Comparison of ENCODE assay signal across 18 cellular contexts in the genomic region with DNA sequence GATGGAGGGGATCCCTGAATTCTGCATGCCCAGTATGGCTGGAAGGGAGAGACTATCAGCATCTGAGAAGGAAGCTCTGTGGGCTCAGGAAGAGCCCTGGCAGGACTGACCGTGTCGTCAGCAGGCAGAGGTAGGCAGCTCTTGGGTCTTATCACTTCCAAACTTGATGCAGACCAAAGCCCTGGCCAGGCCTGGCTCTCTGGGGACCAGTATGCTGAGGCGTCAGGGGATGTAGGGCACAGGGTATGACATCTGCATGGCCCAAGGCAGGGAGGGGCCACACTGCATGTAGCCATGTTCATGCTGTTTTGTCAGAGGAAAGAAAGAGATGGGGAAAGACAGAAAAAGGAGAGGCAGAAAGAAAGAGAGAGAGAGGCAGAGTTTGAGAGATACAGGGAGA. TPM values are rescaled to one million over a fixed set of nuclear protein-coding genes. Genes with fewer than 3 reads are reported as not detected.
DNase-seq lines count a peak whose midpoint lies in the region; ATAC-seq and TF ChIP-seq lines count a peak whose summit lies in the region.
"Had no signal": no experiment of that assay in that cellular context is flagged by ENCODE, and none has a peak within 500 bp of the region (broad histone marks: within the 10 kb centered on the region; RNA-seq: fewer than 3 reads in every experiment).

No MANE protein-coding gene starts in this region.

- no peak overlapping the region for H3K4me3 Mint-ChIP-seq in T-helper 2 cell treated with Interferon-gamma antibody and Interleukin-4, amounts not matched to agents 5 μg/mL and 100 μg/mL, for 36 hours
- H3K4me3 Mint-ChIP-seq in T-helper 17 cell = no peak overlapping the region
- no peak overlapping the region for H3K4me3 Mint-ChIP-seq in endodermal cell

- no peak overlapping the region for H3K9ac ChIP-seq in mesenchymal stem cell (ENCODE audit: low read length)
- H3K9ac ChIP-seq in subcutaneous abdominal adipose tissue (ENCODE audit: low read length in 5 of 5) = peak overlapping the region in 3 of 5 donors; percentile 47 to 65 (median 50)
- no peak overlapping the region for H3K9ac ChIP-seq in trophoblast cell (ENCODE audit: low read length)
- H3K9ac ChIP-seq in endodermal cell (ENCODE audit: extremely low read depth, low read length, poor library complexity, severe bottlenecking) = no peak overlapping the region

- no peaks in the 10 kb centered on the region for H3K9me3 ChIP-seq in T-helper 17 cell (ENCODE audit: control insufficient read depth, low read length, poor library complexity, severe bottlenecking)
- H3K9me3 ChIP-seq in mesenchymal stem cell (ENCODE audit: control insufficient read depth, low read length) = no peaks in the 10 kb centered on the region
- no peaks in the 10 kb centered on the region for H3K9me3 ChIP-seq in subcutaneous abdominal adipose tissue (ENCODE audit: control insufficient read depth in 5 of 5, low read length in 5 of 5)
- H3K9me3 ChIP-seq in trophoblast cell (ENCODE audit: insufficient read depth, low read depth, low read length) = no peaks in the 10 kb centered on the region
- no peaks in the 10 kb centered on the region for H3K9me3 ChIP-seq in endodermal cell (ENCODE audit: control insufficient read depth, low read length)
- H3K9me3 ChIP-seq: ascending aorta had no signal

- H2BK12ac ChIP-seq in mesenchymal stem cell (ENCODE audit: low read length in 2 of 2) (no peak overlapping the region), trophoblast cell (ENCODE audit: low read length) (no peak overlapping the region)

- H4K8ac ChIP-seq in mesenchymal stem cell (ENCODE audit: low read length) (peak overlapping the region; percentile 19), trophoblast cell (ENCODE audit: low read depth, low read length) (no peak overlapping the region)

- WGBS in mesenchymal stem cell = 58% methylated on average over 3 of the region's 3 CpGs
- WGBS in trophoblast cell (ENCODE audit: extremely low coverage, insufficient coverage, insufficient read length) = no CpG with 5 or more reads among the region's 3 CpGs
- 71 to 77% methylated on average over 3 of the region's 3 CpGs for WGBS in endodermal cell (ENCODE audit: insufficient coverage in 1 of 2, insufficient read length in 1 of 2), 2 experiments

- H2BK5ac ChIP-seq in mesenchymal stem cell (ENCODE audit: low read depth, low read length, poor library complexity, severe bottlenecking) = no peak overlapping the region
- no peak overlapping the region for H2BK5ac ChIP-seq in trophoblast cell (ENCODE audit: low read depth, low read length, poor library complexity)

- H3K4me2 ChIP-seq in mesenchymal stem cell (ENCODE audit: low read length, poor library complexity, severe bottlenecking) = no peak overlapping the region
- no peak overlapping the region for H3K4me2 ChIP-seq in trophoblast cell (ENCODE audit: low read length)

- H2AFZ ChIP-seq in mesenchymal stem cell (ENCODE audit: low read depth, low read length) (no peak overlapping the region), trophoblast cell (ENCODE audit: insufficient read depth, low read length, poor library complexity) (no peak overlapping the region)

- H4K91ac ChIP-seq in mesenchymal stem cell (ENCODE audit: low read length) (no peak overlapping the region), trophoblast cell (ENCODE audit: low read depth, low read length) (no peak overlapping the region)

- no peak overlapping the region for H2BK15ac ChIP-seq in mesenchymal stem cell (ENCODE audit: low read depth, poor library complexity, severe bottlenecking)

- ATAC-seq in T-helper 17 cell = no peak

- H3K36me3 ChIP-seq in mesenchymal stem cell (ENCODE audit: control insufficient read depth in 1 of 2, insufficient read depth in 2 of 2, low read depth in 1 of 2, low read length in 2 of 2) (no peaks in the 10 kb centered on the region), subcutaneous abdominal adipose tissue (ENCODE audit: control insufficient read depth in 5 of 5, insufficient read depth in 5 of 5, low read length in 5 of 5) (no peaks in the 10 kb centered on the region), trophoblast cell (ENCODE audit: control insufficient read depth in 1 of 2, insufficient read depth in 2 of 2, low read length in 2 of 2) (no peaks in the 10 kb centered on the region), endodermal cell (ENCODE audit: control insufficient read depth, insufficient read depth, low read length) (no peaks in the 10 kb centered on the region)
- H3K36me3 ChIP-seq: ascending aorta had no signal

- H3K4me3 ChIP-seq in mesenchymal stem cell (ENCODE audit: insufficient read depth in 1 of 2, low read depth in 1 of 2, low read length in 2 of 2) (no peak overlapping the region), subcutaneous abdominal adipose tissue (ENCODE audit: low read depth in 1 of 5, low read length in 5 of 5) (peak overlapping the region in 1 of 5 donors; percentile 9), trophoblast cell (ENCODE audit: low read depth, low read length) (no peak overlapping the region), endodermal cell (ENCODE audit: low read length) (no peak overlapping the region)
- H3K4me3 ChIP-seq: ascending aorta had no signal

- H3K36me3 Mint-ChIP-seq in T-helper 2 cell treated with Interferon-gamma antibody and Interleukin-4, amounts not matched to agents 5 μg/mL and 100 μg/mL, for 36 hours (ENCODE audit: low read depth) = no peaks in the 10 kb centered on the region
- H3K36me3 Mint-ChIP-seq in T-helper 17 cell (ENCODE audit: low read depth) (no peaks in the 10 kb centered on the region), endodermal cell (ENCODE audit: low read depth) (no peaks in the 10 kb centered on the region)

- H3K23ac ChIP-seq in mesenchymal stem cell (ENCODE audit: low read length in 2 of 2) = no peak overlapping the region
- no peak overlapping the region for H3K23ac ChIP-seq in trophoblast cell (ENCODE audit: low read length)

- DNase-seq in T-helper 2 cell treated with Interferon-gamma antibody and Interleukin-4, amounts not matched to agents 5 μg/mL and 100 μg/mL, for 36 hours (ENCODE audit: low spot score) = no peak
- DNase-seq in T-helper 2 cell = no peak
- no peak for DNase-seq in T-helper 17 cell
- DNase-seq in mesenchymal stem cell = no peak
- DNase-seq in trophoblast cell = no peak
- no peak for DNase-seq in NCI-H1694 (lab: John Stamatoyannopoulos, UW)
- no peak for DNase-seq in endodermal cell
- DNase-seq: activated CD4-positive, alpha-beta T cell treated with anti-CD3 and anti-CD28 coated beads, Interleukin-2, amount 50 U/mL, for 1 hour; GF-D8; KG1; NCI-H2081 treated with DMSO at 0.1 percent for 48 hours; NCI-H748 treated with DMSO at 0.1 percent for 48 hours; stimulated activated CD4-positive, alpha-beta T cell treated with anti-CD3 and anti-CD28 coated beads, Interleukin-4, amount 100 ng/mL, for 1 hour had no signal

- H3K14ac ChIP-seq in mesenchymal stem cell (ENCODE audit: low read length in 2 of 2) (no peak overlapping the region), trophoblast cell (ENCODE audit: low read length) (no peak overlapping the region)

- H3K4me1 ChIP-seq in mesenchymal stem cell (ENCODE audit: control insufficient read depth, insufficient read depth, low read depth, low read length) = peaks cover 2% of the 10 kb centered on the region
- peaks cover 26 to 89% (median 70%) of the 10 kb centered on the region in 5 donors for H3K4me1 ChIP-seq in subcutaneous abdominal adipose tissue (ENCODE audit: control insufficient read depth in 5 of 5, insufficient read depth in 5 of 5, low read length in 5 of 5)
- no peaks in the 10 kb centered on the region for H3K4me1 ChIP-seq in trophoblast cell (ENCODE audit: control insufficient read depth in 1 of 2, insufficient read depth in 2 of 2, low read length in 2 of 2)
- no peaks in the 10 kb centered on the region for H3K4me1 ChIP-seq in endodermal cell (ENCODE audit: control insufficient read depth, insufficient read depth, low read length)
- H3K4me1 ChIP-seq: ascending aorta had no signal

- no peaks in the 10 kb centered on the region for H3K79me1 ChIP-seq in mesenchymal stem cell (replicated peaks; ENCODE audit: low read length, poor library complexity, severe bottlenecking)
- no peaks in the 10 kb centered on the region for H3K79me1 ChIP-seq in trophoblast cell (ENCODE audit: low read length)

- H2AK5ac ChIP-seq in mesenchymal stem cell (ENCODE audit: low read length, severe bottlenecking) (no peak overlapping the region), trophoblast cell (ENCODE audit: low read length) (no peak overlapping the region)

- H3K4me1 Mint-ChIP-seq in T-helper 2 cell treated with Interferon-gamma antibody and Interleukin-4, amounts not matched to agents 5 μg/mL and 100 μg/mL, for 36 hours (ENCODE audit: low read depth) = peaks cover 48% of the 10 kb centered on the region
- peaks cover 46% of the 10 kb centered on the region for H3K4me1 Mint-ChIP-seq in T-helper 17 cell
- no peaks in the 10 kb centered on the region for H3K4me1 Mint-ChIP-seq in endodermal cell

- H3K27ac ChIP-seq in mesenchymal stem cell (ENCODE audit: low read length, poor library complexity, severe bottlenecking) (no peak overlapping the region), subcutaneous abdominal adipose tissue (ENCODE audit: low read depth, low read length) (peak overlapping the region; percentile 84), trophoblast cell (ENCODE audit: low read depth, low read length) (no peak overlapping the region), endodermal cell (ENCODE audit: low read depth, low read length) (no peak overlapping the region)
- H3K27ac ChIP-seq: 22Rv1 had no signal

- H3K27ac Mint-ChIP-seq in T-helper 2 cell treated with Interferon-gamma antibody and Interleukin-4, amounts not matched to agents 5 μg/mL and 100 μg/mL, for 36 hours = peak overlapping the region; percentile 9
- H3K27ac Mint-ChIP-seq in T-helper 17 cell (peak overlapping the region; percentile 95), endodermal cell (no peak overlapping the region)

- peaks cover 4 to 21% of the 10 kb centered on the region in 2 experiments for H3K27me3 ChIP-seq in mesenchymal stem cell (ENCODE audit: control insufficient read depth in 1 of 2, insufficient read depth in 1 of 2, low read length in 2 of 2)
- H3K27me3 ChIP-seq in subcutaneous abdominal adipose tissue (ENCODE audit: control insufficient read depth in 5 of 5, insufficient read depth in 4 of 5, low read length in 5 of 5) = peaks cover 0 to 3% (median 0%) of the 10 kb centered on the region in 5 donors
- peaks cover 8% of the 10 kb centered on the region for H3K27me3 ChIP-seq in trophoblast cell (ENCODE audit: insufficient read depth, low read length)
- H3K27me3 ChIP-seq in endodermal cell (ENCODE audit: control insufficient read depth, insufficient read depth, low read length, poor library complexity, severe bottlenecking) = peaks cover 8% of the 10 kb centered on the region
- H3K27me3 ChIP-seq: ascending aorta had no signal

- TF ChIP-seq CTCF in endodermal cell (conservative IDR thresholded peaks at IDR 0.05) = no peak

- H2BK120ac ChIP-seq in mesenchymal stem cell (ENCODE audit: low read depth, low read length) = no peak overlapping the region
- no peak overlapping the region for H2BK120ac ChIP-seq in trophoblast cell (ENCODE audit: insufficient read depth, low read length, poor library complexity)

- H3K4ac ChIP-seq in mesenchymal stem cell (ENCODE audit: low read depth in 1 of 2, low read length in 2 of 2) (no peak overlapping the region), trophoblast cell (ENCODE audit: low read depth, low read length) (no peak overlapping the region)

- no peaks in the 10 kb centered on the region for H3K9me3 Mint-ChIP-seq in T-helper 2 cell treated with Interferon-gamma antibody and Interleukin-4, amounts not matched to agents 5 μg/mL and 100 μg/mL, for 36 hours
- no peaks in the 10 kb centered on the region for H3K9me3 Mint-ChIP-seq in endodermal cell

- H3K18ac ChIP-seq in mesenchymal stem cell (ENCODE audit: low read depth in 1 of 2, low read length in 2 of 2) (no peak overlapping the region), trophoblast cell (ENCODE audit: low read length) (no peak overlapping the region)

- no peaks in the 10 kb centered on the region for H3K79me2 ChIP-seq in trophoblast cell (ENCODE audit: control insufficient read depth, insufficient read depth, low read length, poor library complexity)

- no peaks in the 10 kb centered on the region for H3K27me3 Mint-ChIP-seq in T-helper 2 cell treated with Interferon-gamma antibody and Interleukin-4, amounts not matched to agents 5 μg/mL and 100 μg/mL, for 36 hours (ENCODE audit: low read depth)
- no peaks in the 10 kb centered on the region for H3K27me3 Mint-ChIP-seq in T-helper 17 cell
- peaks cover 18% of the 10 kb centered on the region for H3K27me3 Mint-ChIP-seq in endodermal cell (ENCODE audit: insufficient read depth)

- no peak overlapping the region for H4K12ac ChIP-seq in trophoblast cell (ENCODE audit: low read depth, low read length)

RNA-seq across cellular contexts. Expression of gene FGR, which starts 6.3 kb away (rescaled TPM):
- total RNA-seq in T-helper 17 cell (10 to 100 TPM in 1 of 2 donors, 1 to 10 TPM in 1; 3.3 to 12.6 TPM), endodermal cell (not detected)
- polyA plus RNA-seq in mesenchymal stem cell (2013, experiment 1 of 2) = 0.04 TPM
- 0.03 TPM for polyA plus RNA-seq in mesenchymal stem cell (2013, experiment 2 of 2)
- polyA plus RNA-seq in trophoblast cell (2013) = 0.04 TPM in 1 of 2 replicates, not detected in the other
- polyA plus RNA-seq in endodermal cell (2013, experiment 1 of 2) = 0.14 TPM
- not detected for polyA plus RNA-seq in endodermal cell (2013, experiment 2 of 2)
- total RNA-seq: H4, RPMI7951 had no signal

RNA-seq across cellular contexts. Expression of gene AHDC1, which starts 24.8 kb away (rescaled TPM):
- total RNA-seq in T-helper 17 cell = 10 to 100 TPM; 15.9 to 18.7 TPM
- polyA plus RNA-seq in mesenchymal stem cell (2013, experiment 1 of 2) = 27.0 TPM
- polyA plus RNA-seq in mesenchymal stem cell (2013, experiment 2 of 2) = 24.1 TPM
- 37.4 and 37.5 TPM in 2 replicates for polyA plus RNA-seq in trophoblast cell (2013)
- 10 to 100 TPM; 39.3 to 41.2 TPM for total RNA-seq in endodermal cell
- polyA plus RNA-seq in endodermal cell (2013, experiment 1 of 2) = 52.1 TPM
- polyA plus RNA-seq in endodermal cell (2013, experiment 2 of 2) = 50.1 TPM

RNA-seq across cellular contexts. Expression of gene IFI6, which starts 43.3 kb away (rescaled TPM):
- total RNA-seq in T-helper 17 cell = 10 to 100 TPM; 25.7 to 26.4 TPM
- 52.5 TPM for polyA plus RNA-seq in mesenchymal stem cell (2013, experiment 1 of 2)
- polyA plus RNA-seq in mesenchymal stem cell (2013, experiment 2 of 2) = 54.3 TPM
- polyA plus RNA-seq in trophoblast cell (2013) = 107 and 108 TPM in 2 replicates
- 1 to 10 TPM in 1 of 2 donors, under 1 TPM in 1; 0.71 to 1.1 TPM for total RNA-seq in endodermal cell
- 27.2 TPM for polyA plus RNA-seq in endodermal cell (2013, experiment 1 of 2)
- polyA plus RNA-seq in endodermal cell (2013, experiment 2 of 2) = 22.0 TPM

Comparison
In these comparisons a context has a peak if more than half of its experiments do, and no peak if none do; other contexts are left out.
1. H3K9ac ChIP-seq: peak in subcutaneous abdominal adipose tissue (3 of 5); none in mesenchymal stem cell (single experiment), trophoblast cell (single experiment) and endodermal cell (single experiment).
2. RNA of gene FGR, which starts 6.3 kb away (total RNA-seq): 3.3 to 12.6 TPM in T-helper 17 cell; not detected in endodermal cell; every median in the first group is over 4 times any median in the second.
3. RNA of gene IFI6, which starts 43.3 kb away (total RNA-seq): 25.7 to 26.4 TPM in T-helper 17 cell; 0.71 to 1.1 TPM in endodermal cell; every median in the first group is over 10 times any median in the second.